Comparison of ENCODE assay signal across 12 cellular contexts in genomic region chr18:48805826-48806535, GRCh38.
DNase-seq lines count a peak whose midpoint lies in the region; ATAC-seq and TF ChIP-seq lines count a peak whose summit lies in the region.
"Had no signal": no experiment of that assay in that cellular context is flagged by ENCODE, and none has a peak within 500 bp of the region (broad histone marks: within the 10 kb centered on the region; RNA-seq: fewer than 3 reads in every experiment).

No MANE protein-coding gene starts in this region.

- no peak for TF ChIP-seq POLR2A in adrenal gland (IDR thresholded peaks at IDR 0.05)

- no peak for DNase-seq in activated CD4-positive, alpha-beta T cell treated with anti-CD3 and anti-CD28 coated beads, Interleukin-2, amount 10 ng/mL, durations not matched to agents 24 days and 14 days
- DNase-seq in activated CD4-positive, alpha-beta T cell treated with anti-CD3 and anti-CD28 coated beads, Interleukin-2, amount 50 U/mL, for 48 hours, result no peak
- DNase-seq in adrenal gland (peak in 4 of 7 donors; percentile 10 to 40 (median 14)), mesenteric fat pad (ENCODE audit: low spot score) (peak; percentile 16), thoracic aorta (ENCODE audit: low spot score) (no peak), dedifferentiated amniotic fluid mesenchymal stem cell (ENCODE audit: extremely low spot score) (no peak), HCEC 1CT (no peak)
- DNase-seq: Caco-2, NCI-H1417, NCI-H748 treated with DMSO at 0.1 percent for 48 hours had no signal

- WGBS in adrenal gland, 4 donors, result 87 to 93% (median 91%) methylated on average over 9 to 10 of the region's 10 CpGs

- H3K4me1 ChIP-seq in adrenal gland (replicated peaks in 1 of 2) (peaks cover 0 to 5% of the 10 kb centered on the region in 2 donors), thoracic aorta (ENCODE audit: control insufficient read depth in 1 of 2, low read depth in 2 of 2) (peaks cover 61 to 80% of the 10 kb centered on the region in 2 donors)

- H3K4me3 ChIP-seq in adrenal gland, result no peak overlapping the region
- H3K4me3 ChIP-seq in thoracic aorta, result no peak overlapping the region
- H3K4me3 ChIP-seq: lung had no signal

- peaks cover 2% of the 10 kb centered on the region for H3K27me3 Mint-ChIP-seq in activated CD4-positive, alpha-beta T cell treated with anti-CD3 and anti-CD28 coated beads, Interleukin-2, amount 10 ng/mL, durations not matched to agents 24 days and 14 days

- peak overlapping the region; percentile 82 for H3K27ac Mint-ChIP-seq in activated CD4-positive, alpha-beta T cell treated with anti-CD3 and anti-CD28 coated beads, Interleukin-2, amount 10 ng/mL, durations not matched to agents 24 days and 14 days

- intact Hi-C loops in activated CD4-positive, alpha-beta T cell treated with anti-CD3 and anti-CD28 coated beads, Interleukin-2, amount 10 ng/mL, durations not matched to agents 24 days and 14 days (cut with micrococcal nuclease), result no loop called here
- intact Hi-C loops in adrenal gland (cut with DNase I), result no loop called here

- H3K4me3 Mint-ChIP-seq in activated CD4-positive, alpha-beta T cell treated with anti-CD3 and anti-CD28 coated beads, Interleukin-2, amount 10 ng/mL, durations not matched to agents 24 days and 14 days, result peak overlapping the region; percentile 56

- H3K27ac ChIP-seq in adrenal gland (peak overlapping the region in 2 of 5 donors; percentile 34 to 70), thoracic aorta (peak overlapping the region; percentile 67 to 81)

- H3K4me1 Mint-ChIP-seq in activated CD4-positive, alpha-beta T cell treated with anti-CD3 and anti-CD28 coated beads, Interleukin-2, amount 10 ng/mL, durations not matched to agents 24 days and 14 days, result peaks cover 68% of the 10 kb centered on the region

- H3K36me3 Mint-ChIP-seq in activated CD4-positive, alpha-beta T cell treated with anti-CD3 and anti-CD28 coated beads, Interleukin-2, amount 10 ng/mL, durations not matched to agents 24 days and 14 days (ENCODE audit: low read depth), result peaks cover 2% of the 10 kb centered on the region

- no peaks in the 10 kb centered on the region for H3K27me3 ChIP-seq in adrenal gland
- no peaks in the 10 kb centered on the region for H3K27me3 ChIP-seq in thoracic aorta (replicated peaks; ENCODE audit: insufficient read depth)

- H3K9me3 Mint-ChIP-seq in activated CD4-positive, alpha-beta T cell treated with anti-CD3 and anti-CD28 coated beads, Interleukin-2, amount 10 ng/mL, durations not matched to agents 24 days and 14 days, result no peaks in the 10 kb centered on the region

- TF ChIP-seq CTCF in adrenal gland (IDR thresholded peaks at IDR 0.05) (no peak), thoracic aorta (IDR thresholded peaks at IDR 0.05) (no peak)

- ATAC-seq in thoracic aorta (ENCODE audit: insufficient number of reproducible peaks, low FRiP score, low read depth), result no peak
- ATAC-seq in GM19397 (IDR thresholded peaks at IDR 0.05; ENCODE audit: unreplicated experiment), result no peak

- H3K9me3 ChIP-seq in adrenal gland (replicated peaks in 1 of 3) (no peaks in the 10 kb centered on the region), thoracic aorta (no peaks in the 10 kb centered on the region)
- H3K9me3 ChIP-seq: Caco-2 had no signal

- H3K36me3 ChIP-seq in adrenal gland (replicated peaks in 1 of 2) (no peaks in the 10 kb centered on the region), thoracic aorta (no peaks in the 10 kb centered on the region)

Comparison
In these comparisons a context has a peak if more than half of its experiments do, and no peak if none do; other contexts are left out.
1. DNase-seq: peak in adrenal gland (4 of 7) and mesenteric fat pad (single experiment); none in activated CD4-positive, alpha-beta T cell treated with anti-CD3 and anti-CD28 coated beads, Interleukin-2, amount 10 ng/mL, durations not matched to agents 24 days and 14 days (single experiment), activated CD4-positive, alpha-beta T cell treated with anti-CD3 and anti-CD28 coated beads, Interleukin-2, amount 50 U/mL, for 48 hours (0 of 2), thoracic aorta (single experiment), dedifferentiated amniotic fluid mesenchymal stem cell (single experiment) and HCEC 1CT (single experiment).